8 cellular contexts compared by ENCODE assay signal in the genomic region with DNA sequence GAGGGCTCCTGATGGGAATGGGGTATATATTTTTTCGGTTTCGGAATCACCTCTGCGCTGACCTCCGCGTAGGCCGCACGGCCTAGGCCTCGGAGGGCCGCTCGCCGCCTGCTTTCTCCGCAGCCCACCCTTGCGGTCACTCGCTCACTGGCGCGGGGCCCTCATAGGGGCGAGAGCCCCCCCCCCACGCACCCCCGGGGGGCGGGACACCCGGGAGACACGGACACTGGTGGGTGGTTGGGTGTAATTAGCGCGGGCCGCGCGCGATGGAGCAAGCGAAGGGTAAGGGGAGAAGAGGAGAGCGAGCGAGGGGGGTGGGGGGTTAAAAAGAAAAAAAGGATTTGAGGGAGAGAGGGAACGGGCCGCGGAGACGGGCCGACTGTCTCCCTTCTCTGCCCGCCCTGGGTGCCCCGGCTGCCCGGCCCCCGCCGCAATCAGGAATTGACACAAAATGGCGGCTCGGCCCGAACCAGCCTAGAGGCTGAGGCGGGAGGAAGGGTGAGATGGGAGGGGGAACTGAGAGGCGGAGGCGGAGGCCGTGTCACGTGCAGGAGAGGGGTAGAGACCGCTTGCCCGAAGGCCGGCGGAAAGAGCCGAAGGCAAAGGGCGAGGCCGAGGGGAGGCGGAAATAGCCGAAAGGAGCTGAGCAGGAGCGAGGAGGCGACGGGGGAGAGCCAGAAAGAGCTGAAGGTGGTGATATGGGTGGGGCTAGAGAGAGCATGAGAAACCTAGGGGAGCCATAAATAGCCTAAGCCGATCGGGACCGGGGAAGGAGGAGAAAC. TPM values are rescaled to one million over a fixed set of nuclear protein-coding genes. Genes with fewer than 3 reads are reported as not detected.
DNase-seq lines count a peak whose midpoint lies in the region; FAIRE-seq and TF ChIP-seq lines count a peak whose summit lies in the region.

No MANE protein-coding gene starts in this region.

- H2BK12ac ChIP-seq in neuronal stem cell (ENCODE audit: low read length) = peak overlapping the region; percentile 34

- peaks cover 3% of the 10 kb centered on the region for H3K27me3 Mint-ChIP-seq in HFFc6 (ENCODE audit: insufficient read depth)
- H3K27me3 Mint-ChIP-seq in activated naive CD4-positive, alpha-beta T cell treated with anti-CD3 and anti-CD28 coated beads, Interleukin-2, amount 10 ng/mL, durations not matched to agents 7 days and 5 days = peaks cover 5% of the 10 kb centered on the region

- no peak overlapping the region for H2BK15ac ChIP-seq in neuronal stem cell (ENCODE audit: low read length)

- peak overlapping the region; percentile 91 for H3K9ac ChIP-seq in neuronal stem cell (ENCODE audit: low read depth, low read length, poor library complexity)
- peak overlapping the region; percentile 97 to 100 (median 100) for H3K9ac ChIP-seq in subcutaneous abdominal adipose tissue (ENCODE audit: low read length in 5 of 5)

- peak overlapping the region; percentile 98 for H3K4me3 Mint-ChIP-seq in HFFc6
- H3K4me3 Mint-ChIP-seq in activated naive CD4-positive, alpha-beta T cell treated with anti-CD3 and anti-CD28 coated beads, Interleukin-2, amount 10 ng/mL, durations not matched to agents 7 days and 5 days = peak overlapping the region; percentile 94

- peak overlapping the region; percentile 100 for H3K27ac Mint-ChIP-seq in HFFc6
- peak overlapping the region; percentile 100 for H3K27ac Mint-ChIP-seq in activated naive CD4-positive, alpha-beta T cell treated with anti-CD3 and anti-CD28 coated beads, Interleukin-2, amount 10 ng/mL, durations not matched to agents 7 days and 5 days

- H3K4me3 ChIP-seq in neuronal stem cell (ENCODE audit: low read length in 2 of 2) (peak overlapping the region; percentile 64 to 90), subcutaneous abdominal adipose tissue (ENCODE audit: low read depth in 1 of 5, low read length in 5 of 5) (peak overlapping the region; percentile 80 to 96 (median 92))

- peak overlapping the region; percentile 98 for H3K23ac ChIP-seq in neuronal stem cell (ENCODE audit: low read depth, low read length, poor library complexity)

- H3K27ac ChIP-seq in neuronal stem cell (replicated peaks; ENCODE audit: low read length) (peak overlapping the region; percentile 98), subcutaneous abdominal adipose tissue (ENCODE audit: low read depth, low read length) (peak overlapping the region; percentile 100)

- CTCF ChIA-PET in activated naive CD4-positive, alpha-beta T cell treated with anti-CD3 and anti-CD28 coated beads, Interleukin-2, amount 10 ng/mL, durations not matched to agents 7 days and 5 days (lab: Charles Lee) = interaction anchor here (1.2 to 4.5 kb wide), 7 partner anchors 10 to 131 kb away, joined by 3 to 29 read pairs (median 6); a partner anchor contains a TSS

- H3K4ac ChIP-seq in neuronal stem cell (ENCODE audit: low read length) = peak overlapping the region; percentile 60

- no peak for TF ChIP-seq CTCF in HFFc6 (IDR thresholded peaks at IDR 0.05)

- in situ Hi-C loops in SK-MEL-5 (cut with HindIII; ENCODE audit: low pct_unique_long_range_greater_than_20kb, low sequenced_read_pairs) = no loop called here

- H2AFZ ChIP-seq in neuronal stem cell (ENCODE audit: low read length) = peak overlapping the region; percentile 77

- peaks cover 40% of the 10 kb centered on the region for H3K4me1 Mint-ChIP-seq in HFFc6 (ENCODE audit: low read depth)
- peaks cover 37% of the 10 kb centered on the region for H3K4me1 Mint-ChIP-seq in activated naive CD4-positive, alpha-beta T cell treated with anti-CD3 and anti-CD28 coated beads, Interleukin-2, amount 10 ng/mL, durations not matched to agents 7 days and 5 days

- no peaks in the 10 kb centered on the region for H3K27me3 ChIP-seq in neuronal stem cell (ENCODE audit: control insufficient read depth in 3 of 3, insufficient read depth in 3 of 3, low read depth in 1 of 3, low read length in 3 of 3)
- H3K27me3 ChIP-seq in subcutaneous abdominal adipose tissue (ENCODE audit: control insufficient read depth in 5 of 5, insufficient read depth in 4 of 5, low read length in 5 of 5) = no peaks in the 10 kb centered on the region

- peak overlapping the region; percentile 32 for H2BK120ac ChIP-seq in neuronal stem cell (ENCODE audit: low read depth, low read length)

- peaks cover 8 to 22% of the 10 kb centered on the region in 2 donors for H3K4me1 ChIP-seq in neuronal stem cell (ENCODE audit: control insufficient read depth in 2 of 2, insufficient read depth in 1 of 2, low read depth in 1 of 2, low read length in 2 of 2)
- peaks cover 5 to 38% (median 31%) of the 10 kb centered on the region in 5 donors for H3K4me1 ChIP-seq in subcutaneous abdominal adipose tissue (ENCODE audit: control insufficient read depth in 5 of 5, insufficient read depth in 5 of 5, low read length in 5 of 5)

- H2AK5ac ChIP-seq in neuronal stem cell (ENCODE audit: low read depth, low read length) = peak overlapping the region; percentile 100

- peaks cover 23% of the 10 kb centered on the region for H3K36me3 Mint-ChIP-seq in HFFc6 (ENCODE audit: low read depth)
- H3K36me3 Mint-ChIP-seq in activated naive CD4-positive, alpha-beta T cell treated with anti-CD3 and anti-CD28 coated beads, Interleukin-2, amount 10 ng/mL, durations not matched to agents 7 days and 5 days = peaks cover 35% of the 10 kb centered on the region

- peak overlapping the region; percentile 99 for H4K91ac ChIP-seq in neuronal stem cell (ENCODE audit: low read depth, low read length, poor library complexity)

- FAIRE-seq in frontal cortex (lab: Jason Lieb, UNC) = no peak

- WGBS in neuronal stem cell (ENCODE audit: extremely low coverage in 2 of 2, insufficient read length in 2 of 2, insufficient replicate concordance in 1 of 2), 2 donors = no CpG with 5 or more reads among the region's 64 CpGs

- H3K36me3 ChIP-seq in neuronal stem cell (replicated peaks in 1 of 2; ENCODE audit: control insufficient read depth in 2 of 2, insufficient read depth in 2 of 2, low read length in 2 of 2) (peaks cover 0 to 27% of the 10 kb centered on the region in 2 donors), subcutaneous abdominal adipose tissue (ENCODE audit: control insufficient read depth in 5 of 5, insufficient read depth in 5 of 5, low read length in 5 of 5) (no peaks in the 10 kb centered on the region)

- H4K8ac ChIP-seq in neuronal stem cell (ENCODE audit: low read depth, low read length) = no peak overlapping the region

- no peaks in the 10 kb centered on the region for H3K9me3 Mint-ChIP-seq in HFFc6
- no peaks in the 10 kb centered on the region for H3K9me3 Mint-ChIP-seq in activated naive CD4-positive, alpha-beta T cell treated with anti-CD3 and anti-CD28 coated beads, Interleukin-2, amount 10 ng/mL, durations not matched to agents 7 days and 5 days

- peak overlapping the region; percentile 86 for H3K4me2 ChIP-seq in neuronal stem cell (ENCODE audit: insufficient read depth, low read length, poor library complexity, severe bottlenecking)

- no peaks in the 10 kb centered on the region for H3K9me3 ChIP-seq in neuronal stem cell (replicated peaks in 1 of 2; ENCODE audit: control insufficient read depth in 2 of 2, insufficient read depth in 1 of 2, low read depth in 1 of 2, low read length in 2 of 2)
- no peaks in the 10 kb centered on the region for H3K9me3 ChIP-seq in subcutaneous abdominal adipose tissue (ENCODE audit: control insufficient read depth in 5 of 5, low read length in 5 of 5)

- no peaks in the 10 kb centered on the region for H3K79me1 ChIP-seq in neuronal stem cell (ENCODE audit: low read depth, low read length)

- H3K18ac ChIP-seq in neuronal stem cell (ENCODE audit: low read length) = peak overlapping the region; percentile 100

- peak overlapping the region; percentile 85 for H3K14ac ChIP-seq in neuronal stem cell (ENCODE audit: low read length)

- H2BK5ac ChIP-seq in neuronal stem cell (ENCODE audit: low read length) = peak overlapping the region; percentile 95

- DNase-seq in GM04504 (ENCODE audit: low read depth) (peak; percentile 99), HFFc6 (peak; percentile 99), NAMALWA (ENCODE audit: low spot score) (peak; percentile 99), SK-MEL-5 (ENCODE audit: low read depth, low spot score) (peak; percentile 99), frontal cortex (ENCODE audit: low spot score in 2 of 2) (peak; percentile 84 to 90), neuronal stem cell (ENCODE audit: low spot score) (peak; percentile 98)
- peak; percentile 100 for DNase-seq in activated naive CD4-positive, alpha-beta T cell treated with anti-CD3 and anti-CD28 coated beads, Interleukin-2, amount 10 ng/mL, durations not matched to agents 7 days and 5 days

RNA-seq across cellular contexts. Expression of a gene that starts 0.7 kb away (rescaled TPM):
- total RNA-seq in HFFc6 (2021; fragmentation: NEBNext Ultra II Directional; extraction: Animal tissue kit (Norgen Biotek cat#: 25700)) = 10 to 100 TPM; 43.9 to 66.1 (median 55.2) TPM
- 6.7 and 7.5 TPM in 2 replicates for total RNA-seq in SK-MEL-5 (2014; rRNA removed; shearing (Covaris generic))
- polyA plus RNA-seq in SK-MEL-5 (2015; cell fraction: cytosol; rRNA removed) = 22.9 and 36.3 TPM in 2 replicates
- 18.1 and 20.7 TPM in 2 replicates for polyA plus RNA-seq in SK-MEL-5 (2015; cell fraction: nucleus; rRNA removed)
- 11.4 TPM for total RNA-seq in frontal cortex
- 19.2 TPM for polyA plus RNA-seq in neuronal stem cell (2013, experiment 1 of 2)
- polyA plus RNA-seq in neuronal stem cell (2013, experiment 2 of 2) = 19.1 TPM

RNA-seq across cellular contexts. Expression of a gene that starts 17.8 kb away (rescaled TPM):
- total RNA-seq in HFFc6 (2021; fragmentation: NEBNext Ultra II Directional; extraction: Animal tissue kit (Norgen Biotek cat#: 25700)) = 100 to 1,000 TPM; 158 to 181 (median 175) TPM
- 135 and 154 TPM in 2 replicates for total RNA-seq in SK-MEL-5 (2014; rRNA removed; shearing (Covaris generic))
- polyA plus RNA-seq in SK-MEL-5 (2015; cell fraction: cytosol; rRNA removed) = 162 and 181 TPM in 2 replicates
- 24.9 and 31.4 TPM in 2 replicates for polyA plus RNA-seq in SK-MEL-5 (2015; cell fraction: nucleus; rRNA removed)
- total RNA-seq in frontal cortex = 96.2 TPM
- 238 TPM for polyA plus RNA-seq in neuronal stem cell (2013, experiment 1 of 2)
- polyA plus RNA-seq in neuronal stem cell (2013, experiment 2 of 2) = 232 TPM

Comparison
In these comparisons a context has a peak if more than half of its experiments do, and no peak if none do; other contexts are left out.
1. Peak in every context shown above with its lines: DNase-seq, H3K4me3 ChIP-seq and H3K27ac ChIP-seq.